ENCODE assay signal across 8 cellular contexts in the genomic region with DNA sequence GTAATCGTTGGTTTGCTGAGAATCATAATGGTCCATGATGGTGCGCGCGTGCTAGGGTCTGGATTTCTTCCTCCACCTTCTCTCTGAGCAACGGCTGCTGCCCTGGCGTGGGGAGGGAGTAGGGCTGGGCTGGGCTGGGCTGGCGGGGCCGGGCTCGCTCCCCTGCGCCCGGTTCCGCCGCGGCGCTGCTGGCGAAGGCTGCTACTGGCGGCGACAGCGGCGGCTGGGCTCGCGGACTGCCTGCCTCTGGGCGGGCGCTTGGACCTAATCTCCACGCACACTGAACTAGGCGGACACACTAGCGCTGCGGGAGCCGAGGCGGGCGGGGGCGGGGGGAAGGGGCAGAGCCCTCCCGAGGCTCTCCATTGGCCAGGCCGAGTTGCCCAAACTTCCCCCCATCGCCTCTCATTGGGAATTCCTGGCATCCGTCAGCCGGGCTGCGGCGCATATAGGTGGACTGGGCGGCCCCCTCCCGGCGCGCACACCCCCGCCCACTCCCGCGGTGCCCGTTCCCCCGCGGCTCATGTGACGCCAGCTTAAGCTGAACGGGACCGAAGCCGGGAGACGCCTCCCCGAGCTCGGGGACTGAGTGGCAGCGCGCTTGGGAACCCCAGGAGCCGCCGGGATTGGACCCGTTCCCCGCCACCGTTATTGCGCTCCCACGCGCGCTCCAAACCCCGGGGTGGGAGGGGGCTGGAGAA. TPM values are rescaled to one million over a fixed set of nuclear protein-coding genes. Genes with fewer than 3 reads are reported as not detected.
DNase-seq lines count a peak whose midpoint lies in the region; ATAC-seq and TF ChIP-seq lines count a peak whose summit lies in the region.

Gene ACTN1 (minus strand): TSS at position 282 of the 701 bp plus-strand sequence. CDS start 246 bp downstream, at position 36.

- ATAC-seq in Right ventricle myocardium inferior (peak; percentile 90), omental fat pad (ENCODE audit: low FRiP score) (peak; percentile 91)

- peak within 1 kb of the TSS; percentile 68 to 93 for H3K4me3 ChIP-seq in tibial artery

- TF ChIP-seq CTCF in omental fat pad (IDR thresholded peaks at IDR 0.05) (no peak), tibial artery (IDR thresholded peaks at IDR 0.05) (no peak)

- peak within 1 kb of the TSS; percentile 63 for H3K27ac ChIP-seq in adipose tissue (ENCODE audit: low read depth, low read length)
- peak within 1 kb of the TSS; percentile 97 to 100 for H3K27ac ChIP-seq in tibial artery

- intact Hi-C loops in Right ventricle myocardium inferior (cut with DNase I) = loop anchor here (2.0 to 5.0 kb wide), 4 partner anchors 38 to 123 kb away; no protein-coding TSS in a partner anchor
- intact Hi-C loops in tibial artery (cut with DNase I; ENCODE audit: low total_unique reads) = loop anchor here (5.0 kb wide), 1 partner anchor 37 kb away; no protein-coding TSS in a partner anchor

- H3K27me3 ChIP-seq in tibial artery = no peaks in the 10 kb centered on the region

- peaks cover 0 to 18% (median 0%) of the 10 kb centered on the region in 3 donors for H3K36me3 ChIP-seq in tibial artery

- no peaks in the 10 kb centered on the region for H3K9me3 ChIP-seq in tibial artery

- DNase-seq in 8988T = peak; percentile 92
- DNase-seq in NCI-H1417 treated with DMSO at 0.1 percent for 48 hours (lab: John Stamatoyannopoulos, UW) = peak; percentile 84
- peak; percentile 52 for DNase-seq in T follicular helper cell (ENCODE audit: low read depth)
- DNase-seq in Right ventricle myocardium inferior (ENCODE audit: missing footprints) = peak; percentile 97
- peak; percentile 68 for DNase-seq in omental fat pad (ENCODE audit: low spot score)
- DNase-seq in tibial artery = peak; percentile 96 to 98

- WGBS in adipose tissue, 3 donors = 0 to 1% (median 0%) methylated on average over 54 to 68 of the region's 68 CpGs

- H3K4me1 ChIP-seq in tibial artery = peaks cover 0 to 69% (median 56%) of the 10 kb centered on the region in 4 donors

- TF ChIP-seq POLR2A in GM19099 (IDR thresholded peaks at IDR 0.05; ENCODE audit: extremely low read depth, insufficient read length, low read depth) = peak; percentile 41

RNA-seq across cellular contexts. Expression of gene ACTN1, which starts in this region (rescaled TPM):
- 100 to 1,000 TPM in 1 of 3 donors, 10 to 100 TPM in 2; 36.7 to 179 (median 50.7) TPM for polyA plus RNA-seq in adipose tissue
- 136 TPM for total RNA-seq in Right ventricle myocardium inferior
- 100 to 1,000 TPM; 103 to 254 (median 136) TPM for total RNA-seq in omental fat pad

Comparison
In these comparisons a context has a peak if more than half of its experiments do, and no peak if none do; other contexts are left out.
1. Peak in every context shown above with its lines: DNase-seq, ATAC-seq, H3K4me3 ChIP-seq and H3K27ac ChIP-seq.